1 cellular context compared by ENCODE assay signal in genomic region chr1:245605480-245606156, GRCh38.
TF ChIP-seq lines count a peak whose summit lies in the region.

No MANE protein-coding gene starts in this region.

TF ChIP-seq in H1, 55 proteins besides CTCF, POLR2A, EP300 and RAD21 (continued from another document):
- no peak for TF ChIP-seq USF2 (IDR thresholded peaks at IDR 0.05; ENCODE audit: low read length)
- no peak for TF ChIP-seq SAP30 (IDR thresholded peaks at IDR 0.05; ENCODE audit: insufficient read depth, insufficient replicate concordance, low read length)
- no peak for TF ChIP-seq SIX5 (IDR thresholded peaks at IDR 0.05; ENCODE audit: low read depth, low read length)
- TF ChIP-seq ATF3 (IDR thresholded peaks at IDR 0.05; ENCODE audit: insufficient read depth, low read depth, low read length), result no peak
- TF ChIP-seq CHD7 (IDR thresholded peaks at IDR 0.05; ENCODE audit: insufficient replicate concordance, low read length), result no peak
- TF ChIP-seq RXRA (IDR thresholded peaks at IDR 0.05; ENCODE audit: insufficient read depth, low read depth, low read length), result no peak
